1 cellular context compared by ENCODE assay signal in genomic region chr2:199603748-199604291, GRCh38.
TF ChIP-seq lines count a peak whose summit lies in the region.

No MANE protein-coding gene starts in this region.

TF ChIP-seq in K562, 482 proteins besides CTCF, POLR2A, EP300 and RAD21 (continued from another document):
- TF ChIP-seq MGA (IDR thresholded peaks at IDR 0.05), result peak; percentile 50
